Comparison of ENCODE assay signal across 8 cellular contexts in the genomic region with DNA sequence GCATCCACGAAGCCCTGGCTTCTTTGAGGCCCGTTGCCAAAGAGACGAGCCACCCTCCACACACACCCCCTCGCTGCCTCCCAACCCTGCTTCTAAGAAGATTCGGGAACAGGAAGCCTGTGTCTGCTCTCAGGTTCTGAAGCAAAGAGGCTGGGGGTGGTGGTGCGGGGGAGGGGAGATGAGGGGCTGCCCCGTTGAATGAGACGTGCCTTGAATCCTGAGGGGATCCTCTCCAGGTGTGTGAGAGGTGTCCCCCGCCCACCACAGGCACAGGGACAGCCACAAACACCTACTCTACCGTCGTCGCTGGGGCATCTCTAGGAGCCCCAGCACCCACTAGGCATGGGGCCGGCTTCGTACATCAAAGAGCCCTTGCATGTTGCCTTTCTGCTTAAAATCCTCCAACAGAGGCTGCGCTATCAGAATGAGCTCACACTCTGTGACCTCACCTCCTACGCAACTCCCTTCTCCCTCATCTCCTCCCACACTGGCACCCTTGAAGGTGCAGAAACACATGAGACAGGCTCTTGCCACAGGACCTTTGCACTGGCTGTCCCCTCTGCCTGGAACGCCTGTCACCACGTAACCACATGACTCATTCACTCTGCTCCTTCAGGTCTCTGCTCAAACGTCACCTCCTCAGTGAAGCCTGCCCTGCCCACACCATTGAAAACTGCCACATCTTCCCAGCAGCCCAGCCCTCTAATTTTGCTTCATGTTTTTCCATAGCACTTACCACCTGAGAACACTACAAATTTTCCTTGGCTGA. TPM values are rescaled to one million over a fixed set of nuclear protein-coding genes. Genes with fewer than 3 reads are reported as not detected.
DNase-seq lines count a peak whose midpoint lies in the region; TF ChIP-seq lines count a peak whose summit lies in the region.

No MANE protein-coding gene starts in this region.

- POLR2A ChIA-PET in GM10248 (lab: Yijun Ruan, JAX) = interaction anchor here (0.6 to 1.0 kb wide), 3 partner anchors 9 to 1671 kb away, joined by 3 to 4 read pairs (median 3); no protein-coding TSS in a partner anchor

- TF ChIP-seq CTCF in GM10248 (IDR thresholded peaks at IDR 0.05; ENCODE audit: control extremely low read depth, extremely low read depth, low read depth, missing control alignments) = no peak

- CTCF ChIA-PET in GM10248 (lab: Yijun Ruan, JAX) = interaction anchor here (0.9 to 1.5 kb wide), 4 partner anchors 9 to 31 kb away, joined by 3 to 4 read pairs (median 3); no protein-coding TSS in a partner anchor

- DNase-seq in GM10248 (ENCODE audit: extremely low spot score) (peak; percentile 68), SW480 (ENCODE audit: low spot score) (peak; percentile 37), posterior vena cava (ENCODE audit: low spot score) (peak; percentile 73), NCI-H82 treated with DMSO at 0.1 percent for 48 hours (lab: John Stamatoyannopoulos, UW; ENCODE audit: unreplicated experiment) (no peak), NCI-H2171 treated with DMSO at 0.1 percent for 48 hours (lab: John Stamatoyannopoulos, UW) (no peak), NCI-H2171 (lab: John Stamatoyannopoulos, UW) (no peak), SW 1271 (lab: John Stamatoyannopoulos, UW) (no peak)
- DNase-seq in activated naive CD4-positive, alpha-beta T cell treated with anti-CD3 and anti-CD28 coated beads, Interleukin-2, amount 50 U/mL, for 16 hours = peak; percentile 89

- intact Hi-C loops in posterior vena cava (cut with DNase I) = no loop called here

RNA-seq across cellular contexts. Expression of gene PREX1, which starts 58.5 kb away (rescaled TPM):
- 10 to 100 TPM; 16.9 to 22.0 TPM for total RNA-seq in posterior vena cava

Comparison
In these comparisons a context has a peak if more than half of its experiments do, and no peak if none do; other contexts are left out.
1. DNase-seq: peak in GM10248 (single experiment), SW480 (single experiment), activated naive CD4-positive, alpha-beta T cell treated with anti-CD3 and anti-CD28 coated beads, Interleukin-2, amount 50 U/mL, for 16 hours (single experiment) and posterior vena cava (single experiment); none in NCI-H82 treated with DMSO at 0.1 percent for 48 hours (single experiment), NCI-H2171 treated with DMSO at 0.1 percent for 48 hours (single experiment), NCI-H2171 (single experiment) and SW 1271 (0 of 2).